In the genomic region with DNA sequence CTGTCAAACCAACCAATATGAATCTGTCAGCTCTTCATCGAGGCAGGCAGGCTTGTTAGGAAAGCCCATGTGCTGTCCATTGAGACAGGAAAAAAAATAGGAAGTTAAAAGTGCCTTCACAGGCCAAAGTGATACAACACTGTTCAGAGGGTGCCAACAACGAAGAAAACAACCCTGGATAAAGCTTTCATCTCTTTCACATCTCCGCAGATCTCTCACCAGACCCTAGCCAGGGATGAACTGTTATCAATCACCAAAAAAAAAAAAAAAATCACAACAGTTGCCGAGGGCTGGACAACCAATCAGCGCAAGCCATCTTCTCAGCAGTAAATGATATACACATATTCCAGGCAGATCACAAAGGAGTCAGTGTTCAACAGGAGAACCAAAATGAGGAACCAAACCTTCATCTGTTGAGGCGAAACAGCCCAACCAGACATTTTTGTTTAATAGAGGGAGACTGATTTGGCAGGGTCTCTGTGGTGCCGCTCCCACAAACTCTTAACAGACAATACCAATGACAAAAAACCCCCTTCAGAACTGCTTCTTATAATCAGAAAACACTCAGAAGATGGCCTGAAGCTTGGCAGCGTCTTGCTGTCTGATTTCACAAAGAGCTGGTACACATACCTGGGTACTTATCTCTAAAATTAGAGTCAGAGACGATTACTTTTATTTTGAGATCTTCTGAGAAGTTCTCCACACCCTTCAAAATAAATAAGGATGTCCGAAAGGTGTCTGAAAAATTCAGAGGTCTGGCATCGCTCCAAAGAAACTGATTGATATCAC, we compare ENCODE assay signal across 8 cellular contexts. TPM values are rescaled to one million over a fixed set of nuclear protein-coding genes. Genes with fewer than 3 reads are reported as not detected.
DNase-seq lines count a peak whose midpoint lies in the region; FAIRE-seq and TF ChIP-seq lines count a peak whose summit lies in the region.

No MANE protein-coding gene starts in this region.

- intact Hi-C loops in lower leg skin (cut with DNase I; ENCODE audit: low total_unique reads), result no loop called here

- TF ChIP-seq CTCF in lower leg skin (IDR thresholded peaks at IDR 0.05), result no peak

- TF ChIP-seq POLR2A in GM12892 (IDR thresholded peaks at IDR 0.05; ENCODE audit: low read depth, low read length) (peak; percentile 66), lower leg skin (IDR thresholded peaks at IDR 0.05) (no peak)

- FAIRE-seq in GM12892 (lab: Jason Lieb, UNC), result peak; percentile 74
- no peak for FAIRE-seq in frontal cortex (lab: Jason Lieb, UNC)

- 16 to 26% methylated on average over 11 of the region's 11 CpGs for WGBS in lower leg skin, 2 donors

- DNase-seq in GM12892 (ENCODE audit: insufficient read length) (no peak), NOMO-1 treated with DMSO at 0.1 percent for 48 hours (lab: John Stamatoyannopoulos, UW; ENCODE audit: unreplicated experiment) (peak; percentile 49), dermis microvascular lymphatic vessel endothelial cell (ENCODE audit: low read depth in 2 of 2) (peak; percentile 29 to 57), pons (ENCODE audit: low spot score) (peak; percentile 66), frontal cortex (ENCODE audit: low spot score in 2 of 2) (no peak), lower leg skin (ENCODE audit: low spot score in 2 of 2) (no peak), NCI-H345 treated with DMSO at 0.1 percent for 48 hours (lab: John Stamatoyannopoulos, UW; ENCODE audit: unreplicated experiment) (no peak), C1 segment of cervical spinal cord (lab: John Stamatoyannopoulos, UW) (no peak)

- H3K4me3 ChIP-seq in lower leg skin (ENCODE audit: low read depth, poor library complexity, severe bottlenecking), result no peak overlapping the region

RNA-seq across cellular contexts. Expression of a gene that starts 1.9 kb away (rescaled TPM):
- polyA plus RNA-seq in GM12892 (2012; ENCODE audit: missing spikeins), result 13.9 TPM
- 1.4 and 1.9 TPM in 2 replicates for total RNA-seq in dermis microvascular lymphatic vessel endothelial cell
- 0.82 TPM for total RNA-seq in frontal cortex
- 10 to 100 TPM in 3 of 4 donors, 1 to 10 TPM in 1; 8.1 to 13.0 (median 11.0) TPM for total RNA-seq in lower leg skin

RNA-seq across cellular contexts. Expression of a gene that starts 53.1 kb away (rescaled TPM):
- polyA plus RNA-seq in GM12892 (2012; ENCODE audit: missing spikeins), result 0.74 TPM
- total RNA-seq in dermis microvascular lymphatic vessel endothelial cell (not detected in 2 replicates), frontal cortex (not detected), lower leg skin (not detected)

Comparison
In these comparisons a context has a peak if more than half of its experiments do, and no peak if none do; other contexts are left out.
1. DNase-seq: peak in NOMO-1 treated with DMSO at 0.1 percent for 48 hours (single experiment), dermis microvascular lymphatic vessel endothelial cell (2 of 2) and pons (single experiment); none in GM12892 (single experiment), frontal cortex (0 of 2), lower leg skin (0 of 2), NCI-H345 treated with DMSO at 0.1 percent for 48 hours (single experiment) and C1 segment of cervical spinal cord (0 of 14).